Comparison of ENCODE assay signal across 26 cellular contexts in genomic region chr2:133737597-133737996, GRCh38.
DNase-seq lines count a peak whose midpoint lies in the region; ATAC-seq, FAIRE-seq and TF ChIP-seq lines count a peak whose summit lies in the region.
"Had no signal": no experiment of that assay in that cellular context is flagged by ENCODE, and none has a peak within 500 bp of the region (broad histone marks: within the 10 kb centered on the region; RNA-seq: fewer than 3 reads in every experiment).

No MANE protein-coding gene starts in this region.

- H3K9me3 Mint-ChIP-seq in astrocyte (ENCODE audit: unreplicated experiment) (peaks cover 4% of the 10 kb centered on the region), neural progenitor cell (peaks cover 16% of the 10 kb centered on the region)

- H3K27me3 ChIP-seq in SK-N-SH (ENCODE audit: insufficient read depth) (no peaks in the 10 kb centered on the region), astrocyte (ENCODE audit: insufficient read depth, low read length) (no peaks in the 10 kb centered on the region), neural progenitor cell (no peaks in the 10 kb centered on the region), dorsolateral prefrontal cortex (peaks cover 0 to 2% (median 0%) of the 10 kb centered on the region in 45 donors)
- H3K27me3 ChIP-seq: MG63, SJSA1 had no signal

- TF ChIP-seq CTCF in SK-N-SH (IDR thresholded peaks at IDR 0.05) (no peak), astrocyte (IDR thresholded peaks at IDR 0.05; ENCODE audit: insufficient read depth, low read depth, low read length) (no peak), neural progenitor cell (IDR thresholded peaks at IDR 0.05) (no peak), dorsolateral prefrontal cortex (IDR thresholded peaks at IDR 0.05 in 54 of 56, conservative IDR thresholded peaks at IDR 0.05 in 2 of 56; ENCODE audit: low read depth in 1 of 56, partially characterized antibody in 56 of 56) (no peak)

- H3K4me3 Mint-ChIP-seq in astrocyte (ENCODE audit: unreplicated experiment): no peak overlapping the region
- H3K4me3 Mint-ChIP-seq in neural progenitor cell: no peak overlapping the region
- H3K4me3 Mint-ChIP-seq: CD8-positive, alpha-beta memory T cell had no signal

- H2AFZ ChIP-seq in SK-N-SH (ENCODE audit: low read depth) (peak overlapping the region; percentile 48; the same call in 1 of the 2 replicates), astrocyte (ENCODE audit: low read depth, low read length) (peak overlapping the region; percentile 29), neural progenitor cell (replicated peaks) (no peak overlapping the region)

- DNase-seq in SK-N-SH (no peak), astrocyte (ENCODE audit: low read depth) (peak; percentile 57), iris pigment epithelial cell (ENCODE audit: low read depth) (peak; percentile 74), neural progenitor cell (ENCODE audit: low spot score) (no peak), mucosa of gallbladder (ENCODE audit: low spot score) (no peak), dorsolateral prefrontal cortex (no peak)
- DNase-seq in stimulated activated CD4-positive, alpha-beta T cell treated with anti-CD3 and anti-CD28 coated beads, Interleukin-1b, Interleukin-23, amount 100 ng/mL, for 48 hours: no peak
- DNase-seq: ACHN; CD8-positive, alpha-beta memory T cell; GF-D8; H7; Kasumi-1; MG63; NCI-H1417; NCI-H1694 treated with DMSO at 0.1 percent for 48 hours; NCI-H2081 treated with DMSO at 0.1 percent for 48 hours; NCI-H2171 treated with DMSO at 0.1 percent for 48 hours; NCI-H446; NCI-H526 had no signal

- H4K20me1 ChIP-seq in SK-N-SH (ENCODE audit: insufficient read depth) (no peaks in the 10 kb centered on the region), astrocyte (ENCODE audit: insufficient read depth, low read length) (no peaks in the 10 kb centered on the region), neural progenitor cell (ENCODE audit: low read depth) (no peaks in the 10 kb centered on the region)

- H3K36me3 Mint-ChIP-seq in astrocyte (ENCODE audit: low read depth, unreplicated experiment) (no peaks in the 10 kb centered on the region), neural progenitor cell (peaks cover 2% of the 10 kb centered on the region)
- H3K36me3 Mint-ChIP-seq: CD8-positive, alpha-beta memory T cell had no signal

- no peak overlapping the region for H3K4me3 ChIP-seq in SK-N-SH (ENCODE audit: low read depth in 2 of 2, low read length in 1 of 2)
- H3K4me3 ChIP-seq in astrocyte (ENCODE audit: insufficient read depth, low read depth, low read length): no peak overlapping the region
- H3K4me3 ChIP-seq in neural progenitor cell: no peak overlapping the region
- H3K4me3 ChIP-seq in dorsolateral prefrontal cortex: no peak overlapping the region
- H3K4me3 ChIP-seq: MG63, SJSA1 had no signal

- H3K27ac Mint-ChIP-seq in astrocyte (ENCODE audit: unreplicated experiment) (no peak overlapping the region), neural progenitor cell (no peak overlapping the region)
- H3K27ac Mint-ChIP-seq: CD8-positive, alpha-beta memory T cell had no signal

- peak overlapping the region; percentile 23; the same call in 1 of the 2 replicates for H3K4me2 ChIP-seq in SK-N-SH
- peak overlapping the region; percentile 32 for H3K4me2 ChIP-seq in astrocyte (ENCODE audit: low read length)
- no peak overlapping the region for H3K4me2 ChIP-seq in neural progenitor cell

- no peak for FAIRE-seq in astrocyte (lab: Jason Lieb, UNC)
- FAIRE-seq: GM19239, RCC 7860 had no signal

- CTCF ChIA-PET in SK-N-SH (lab: Yijun Ruan, JAX): interaction anchor here (0.6 kb wide), 1 partner anchor 127 kb away, joined by 3 read pairs; no protein-coding TSS in a partner anchor

- H3K27me3 Mint-ChIP-seq in astrocyte (ENCODE audit: low read depth, unreplicated experiment) (no peaks in the 10 kb centered on the region), neural progenitor cell (ENCODE audit: insufficient read depth, low read depth) (peaks cover 3% of the 10 kb centered on the region)

- POLR2A ChIA-PET in SK-N-SH (lab: Yijun Ruan, JAX): no interaction called here

- no peak for TF ChIP-seq EP300 in SK-N-SH (IDR thresholded peaks at IDR 0.05; ENCODE audit: borderline replicate concordance in 1 of 2, low read depth in 1 of 2, low read length in 1 of 2)

- H3F3A ChIP-seq in SK-N-SH (replicated peaks; ENCODE audit: insufficient read depth): no peaks in the 10 kb centered on the region
- H3F3A ChIP-seq in neural progenitor cell (ENCODE audit: low read depth): no peaks in the 10 kb centered on the region

- no peak for TF ChIP-seq RAD21 in SK-N-SH (IDR thresholded peaks at IDR 0.05; ENCODE audit: low read length)

- peaks cover 0 to 11% of the 10 kb centered on the region in 2 experiments; a peak in 2 of 4 replicates for H3K4me1 ChIP-seq in SK-N-SH (ENCODE audit: control insufficient read depth in 1 of 2, insufficient read depth in 2 of 2, low read depth in 1 of 2, low read length in 1 of 2)
- H3K4me1 ChIP-seq in astrocyte (ENCODE audit: insufficient read depth, low read length): peaks cover 25% of the 10 kb centered on the region
- no peaks in the 10 kb centered on the region for H3K4me1 ChIP-seq in neural progenitor cell

- WGBS in SK-N-SH (ENCODE audit: low lambda C conversion rate): 84% methylated on average over 2 of the region's 2 CpGs

- H3K9me2 ChIP-seq in SK-N-SH: no peaks in the 10 kb centered on the region

- peaks cover 0 to 4% of the 10 kb centered on the region in 2 experiments for H3K36me3 ChIP-seq in SK-N-SH (replicated peaks in 1 of 2; ENCODE audit: control insufficient read depth in 1 of 2, insufficient read depth in 2 of 2, low read length in 1 of 2)
- H3K36me3 ChIP-seq in astrocyte (ENCODE audit: insufficient read depth, low read length): no peaks in the 10 kb centered on the region
- no peaks in the 10 kb centered on the region for H3K36me3 ChIP-seq in neural progenitor cell
- H3K36me3 ChIP-seq: MG63, SJSA1 had no signal

- peaks cover 24% of the 10 kb centered on the region for H3K4me1 Mint-ChIP-seq in astrocyte (ENCODE audit: low read depth, unreplicated experiment)
- peaks cover 5% of the 10 kb centered on the region for H3K4me1 Mint-ChIP-seq in neural progenitor cell
- H3K4me1 Mint-ChIP-seq: CD8-positive, alpha-beta memory T cell had no signal

- no peaks in the 10 kb centered on the region for H3K9me3 ChIP-seq in SK-N-SH
- no peaks in the 10 kb centered on the region for H3K9me3 ChIP-seq in astrocyte (ENCODE audit: insufficient read depth, low read depth, low read length)
- H3K9me3 ChIP-seq in neural progenitor cell (ENCODE audit: low read depth): no peaks in the 10 kb centered on the region
- H3K9me3 ChIP-seq: MG63, SJSA1 had no signal

- no peaks in the 10 kb centered on the region for H3K79me2 ChIP-seq in SK-N-SH (ENCODE audit: insufficient read depth)
- no peaks in the 10 kb centered on the region for H3K79me2 ChIP-seq in astrocyte (ENCODE audit: insufficient read depth, low read length)
- no peaks in the 10 kb centered on the region for H3K79me2 ChIP-seq in neural progenitor cell (ENCODE audit: low read depth)

- ATAC-seq in SK-N-SH treated with all-trans-retinoic acid at 6 μM for 48 hours: no peak
- ATAC-seq: Right ventricle myocardium inferior had no signal

- H3K9ac ChIP-seq in SK-N-SH: no peak overlapping the region
- no peak overlapping the region for H3K9ac ChIP-seq in astrocyte (ENCODE audit: low read length)
- no peak overlapping the region for H3K9ac ChIP-seq in neural progenitor cell

- intact Hi-C loops in dorsolateral prefrontal cortex (cut with DNase I): no loop called here

- H3K27ac ChIP-seq in SK-N-SH (ENCODE audit: low read depth in 2 of 2, low read length in 1 of 2) (no peak overlapping the region), astrocyte (ENCODE audit: low read depth, low read length) (peak overlapping the region; percentile 26), neural progenitor cell (no peak overlapping the region), dorsolateral prefrontal cortex (no peak overlapping the region)
- H3K27ac ChIP-seq: 22Rv1, C4-2B, SJSA1 had no signal

TF ChIP-seq in SK-N-SH, 30 proteins besides CTCF, POLR2A, EP300 and RAD21 (continues in another document):
- TF ChIP-seq EZH2phosphoT487 (IDR thresholded peaks at IDR 0.05; ENCODE audit: borderline replicate concordance, low read depth): no peak
- TF ChIP-seq TAF1 (IDR thresholded peaks at IDR 0.05; ENCODE audit: borderline replicate concordance, low read depth, low read length): no peak
- no peak for TF ChIP-seq SIN3A (IDR thresholded peaks at IDR 0.05; ENCODE audit: borderline replicate concordance, low read depth, low read length)
- TF ChIP-seq NRF1 (IDR thresholded peaks at IDR 0.05; ENCODE audit: low read depth, low read length): no peak
- TF ChIP-seq TCF12 (IDR thresholded peaks at IDR 0.05): no peak
- TF ChIP-seq USF2 (IDR thresholded peaks at IDR 0.05; ENCODE audit: borderline replicate concordance, low read depth, low read length): no peak
- TF ChIP-seq CHD2 (IDR thresholded peaks at IDR 0.05; ENCODE audit: low read length, partially characterized antibody): no peak

TF ChIP-seq in SK-N-SH treated with all-trans-retinoic acid at 6 μM for 48 hours, 23 proteins besides CTCF, POLR2A, EP300 and RAD21 (continues in another document):
- TF ChIP-seq ESRRG (CRISPR knock-in tag; IDR thresholded peaks at IDR 0.05): no peak
- no peak for TF ChIP-seq OSR1 (CRISPR knock-in tag; IDR thresholded peaks at IDR 0.05)
- TF ChIP-seq POU6F1 (CRISPR knock-in tag; IDR thresholded peaks at IDR 0.05; ENCODE audit: borderline replicate concordance, low read depth): no peak
- no peak for TF ChIP-seq BACH2 (CRISPR knock-in tag; IDR thresholded peaks at IDR 0.05; ENCODE audit: borderline replicate concordance)

Comparison
In these comparisons a context has a peak if more than half of its experiments do, and no peak if none do; other contexts are left out.
1. DNase-seq: peak in astrocyte (single experiment) and iris pigment epithelial cell (single experiment); none in SK-N-SH (single experiment), neural progenitor cell (single experiment), mucosa of gallbladder (single experiment), stimulated activated CD4-positive, alpha-beta T cell treated with anti-CD3 and anti-CD28 coated beads, Interleukin-1b, Interleukin-23, amount 100 ng/mL, for 48 hours (single experiment) and dorsolateral prefrontal cortex (0 of 10).